In the genomic region with DNA sequence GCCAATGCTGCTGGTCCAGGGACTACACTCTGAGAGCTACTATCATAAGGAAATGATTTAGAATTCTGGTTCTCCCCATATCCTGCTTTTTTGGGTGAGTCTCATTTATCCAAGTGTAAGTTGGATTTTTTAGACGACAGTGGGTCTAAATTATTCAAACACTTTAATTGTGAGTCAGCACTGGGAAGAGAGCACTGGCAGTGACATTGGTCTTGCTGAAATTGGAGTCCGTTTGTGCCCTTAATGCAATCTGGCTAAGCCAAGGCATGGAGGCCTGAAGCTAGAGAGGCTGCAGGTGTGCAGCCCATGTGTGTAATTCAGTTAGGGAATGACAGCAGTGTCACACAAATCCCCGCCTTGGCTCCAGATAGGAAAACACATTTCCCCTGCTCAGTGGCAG, we compare ENCODE assay signal across 16 cellular contexts.
DNase-seq lines count a peak whose midpoint lies in the region; FAIRE-seq and TF ChIP-seq lines count a peak whose summit lies in the region.
"Had no signal": no experiment of that assay in that cellular context is flagged by ENCODE, and none has a peak within 500 bp of the region (broad histone marks: within the 10 kb centered on the region; RNA-seq: fewer than 3 reads in every experiment).

No MANE protein-coding gene starts in this region.

- H3K23ac ChIP-seq in H1 (ENCODE audit: insufficient read length), result no peak overlapping the region

- H2BK15ac ChIP-seq in H1 (ENCODE audit: low read length), result no peak overlapping the region

- no peak overlapping the region for H4K5ac ChIP-seq in H1 (ENCODE audit: insufficient read length, low read depth, low read length)

- H4K91ac ChIP-seq in H1 (replicated peaks; ENCODE audit: insufficient read length, low read length), result no peak overlapping the region

- H2BK5ac ChIP-seq in H1 (ENCODE audit: low read depth, low read length), result no peak overlapping the region

- no peak overlapping the region for H2BK120ac ChIP-seq in H1 (replicated peaks; ENCODE audit: low read depth, low read length)

- H2AFZ ChIP-seq in H1 (ENCODE audit: low read length), result peak overlapping the region; percentile 32; the same call in 1 of the 2 replicates
- no peak overlapping the region for H2AFZ ChIP-seq in PC-9

- H2AK5ac ChIP-seq in H1 (ENCODE audit: low read depth, low read length), result no peak overlapping the region

- no peaks in the 10 kb centered on the region for H3K36me3 ChIP-seq in H1 (ENCODE audit: control insufficient read depth in 2 of 4, insufficient read depth in 4 of 4, low read length in 3 of 4)
- no peaks in the 10 kb centered on the region for H3K36me3 ChIP-seq in PC-9 (ENCODE audit: low read depth)
- H3K36me3 ChIP-seq: SJCRH30 had no signal

- no peak overlapping the region for H4K8ac ChIP-seq in H1 (ENCODE audit: extremely low read depth, insufficient read depth, low read length)

- H3K9me3 ChIP-seq in H1 (ENCODE audit: insufficient read depth in 2 of 2, low read depth in 1 of 2, low read length in 1 of 2), result peaks cover 0 to 4% of the 10 kb centered on the region in 2 experiments; a peak in 1 of 4 replicates
- no peaks in the 10 kb centered on the region for H3K9me3 ChIP-seq in PC-9 (ENCODE audit: insufficient read depth, low read depth)
- H3K9me3 ChIP-seq: SJCRH30 had no signal

- no peaks in the 10 kb centered on the region for H3K4me1 ChIP-seq in H1 (replicated peaks in 1 of 4; ENCODE audit: control insufficient read depth in 3 of 4, insufficient read depth in 4 of 4, low read length in 3 of 4)
- no peaks in the 10 kb centered on the region; the same call in 1 of the 2 replicates for H3K4me1 ChIP-seq in PC-9 (replicated peaks; ENCODE audit: insufficient read depth)
- H3K4me1 ChIP-seq: SJCRH30 had no signal

- 58% methylated on average over 3 of the region's 3 CpGs; no CpG with 5 or more reads in 1 of the 2 experiments for WGBS in H1 (ENCODE audit: extremely low coverage in 1 of 2, insufficient coverage in 1 of 2, insufficient read length in 1 of 2, insufficient replicate concordance in 2 of 2, low coverage in 1 of 2, low lambda C conversion rate in 2 of 2, missing lambda C conversion rate in 1 of 2), 2 experiments

- no peak overlapping the region for H2BK20ac ChIP-seq in H1 (ENCODE audit: low read length)

- H2BK12ac ChIP-seq in H1 (ENCODE audit: low read depth, low read length), result no peak overlapping the region

- peak; percentile 54 for DNase-seq in AG08395 (ENCODE audit: low spot score)
- peak; percentile 58 for DNase-seq in AG20443 (ENCODE audit: low spot score)
- DNase-seq in M059J (ENCODE audit: low read depth), result peak; percentile 41
- DNase-seq in H1 (ENCODE audit: low read depth in 1 of 2, low spot score in 2 of 2), result no peak
- no peak for DNase-seq in PC-9
- DNase-seq in T-helper 1 cell, result no peak
- no peak for DNase-seq in NCI-H2196 treated with DMSO at 0.1 percent for 48 hours (lab: John Stamatoyannopoulos, UW; ENCODE audit: unreplicated experiment)
- DNase-seq: C1 segment of cervical spinal cord, DMS53, NCI-H1048, NCI-H1930, RPMI8226, SJCRH30, T-cell had no signal

- TF ChIP-seq EP300 in H1 (IDR thresholded peaks at IDR 0.05; ENCODE audit: borderline replicate concordance in 1 of 2, low read depth in 2 of 2, low read length in 2 of 2), result no peak

- BruUV-seq in PC-9 (replicated peaks; lab: Mats Ljungman, UMichigan), result no TSS peak

- H3K18ac ChIP-seq in H1 (ENCODE audit: extremely low read depth, low read length), result no peak overlapping the region

- no peak overlapping the region for H3K56ac ChIP-seq in H1 (replicated peaks; ENCODE audit: insufficient read length, low read depth, low read length)

- no peak for TF ChIP-seq RAD21 in H1 (IDR thresholded peaks at IDR 0.05 in 1 of 2, conservative IDR thresholded peaks at IDR 0.05 in 1 of 2; ENCODE audit: low read depth in 2 of 2, low read length in 2 of 2)

- no peak for FAIRE-seq in H1 (lab: Jason Lieb, UNC)
- FAIRE-seq: G401.6, GM12892 had no signal

- POLR2A ChIA-PET in H1 (lab: Charles Lee; ENCODE audit: partially characterized antibody) (no interaction called here), PC-9 (lab: Charles Lee; ENCODE audit: unreplicated experiment) (no interaction called here)

- H3F3A ChIP-seq in PC-9 (ENCODE audit: insufficient read depth, low read depth), result no peaks in the 10 kb centered on the region

- H3K79me2 ChIP-seq in H1 (ENCODE audit: control insufficient read depth in 1 of 2, insufficient read depth in 2 of 2, low read length in 2 of 2) (no peaks in the 10 kb centered on the region), PC-9 (ENCODE audit: low read depth) (no peaks in the 10 kb centered on the region)

- CTCF ChIA-PET in H1 (lab: Charles Lee; ENCODE audit: partially characterized antibody), result interaction anchor here (0.6 to 2.1 kb wide), 3 partner anchors 9 to 82 kb away, joined by 3 to 5 read pairs (median 4); no protein-coding TSS in a partner anchor
- CTCF ChIA-PET in PC-9 (lab: Charles Lee), result interaction anchor here (0.6 kb wide), 1 partner anchor 699 kb away, joined by 10 read pairs; no protein-coding TSS in a partner anchor

- H3K9me2 ChIP-seq in PC-9 (ENCODE audit: insufficient read depth), result no peaks in the 10 kb centered on the region

- no peak overlapping the region for H3K14ac ChIP-seq in H1 (ENCODE audit: insufficient read length)

- H3K27ac ChIP-seq in H1 (ENCODE audit: low read depth, low read length), result no peak overlapping the region
- H3K27ac ChIP-seq in PC-9, result no peak overlapping the region
- H3K27ac ChIP-seq: SJCRH30 had no signal

- no peak overlapping the region for H3K4me3 ChIP-seq in H1 (ENCODE audit: extremely low read depth in 1 of 4, insufficient read depth in 2 of 4, low read depth in 3 of 4, low read length in 4 of 4)
- no peak overlapping the region for H3K4me3 ChIP-seq in PC-9
- H3K4me3 ChIP-seq: SJCRH30 had no signal

- intact Hi-C loops in PC-9 (cut with micrococcal nuclease; ENCODE audit: unreplicated experiment), result no loop called here

- TF ChIP-seq CTCF in H1 (IDR thresholded peaks at IDR 0.05; ENCODE audit: control extremely low read depth in 1 of 3, insufficient read depth in 1 of 3, low read depth in 1 of 3, low read length in 3 of 3) (no peak), PC-9 (conservative IDR thresholded peaks at IDR 0.05) (no peak)

- no peak overlapping the region for H3K4me2 ChIP-seq in H1 (ENCODE audit: insufficient read depth in 1 of 2, low read depth in 2 of 2, low read length in 2 of 2)
- H3K4me2 ChIP-seq in PC-9, result no peak overlapping the region

- no peaks in the 10 kb centered on the region for H3K79me1 ChIP-seq in H1 (ENCODE audit: low read depth, low read length)

- H3K27me3 ChIP-seq in H1 (replicated peaks in 1 of 4; ENCODE audit: control insufficient read depth in 3 of 4, extremely low read depth in 1 of 4, insufficient read depth in 3 of 4, low read length in 3 of 4), result no peaks in the 10 kb centered on the region
- no peaks in the 10 kb centered on the region for H3K27me3 ChIP-seq in PC-9 (ENCODE audit: insufficient read depth, low read depth)
- H3K27me3 ChIP-seq: SJCRH30 had no signal

- H4K20me1 ChIP-seq in H1 (replicated peaks in 1 of 2; ENCODE audit: control insufficient read depth in 1 of 2, insufficient read depth in 2 of 2, low read length in 2 of 2), result no peaks in the 10 kb centered on the region
- H4K20me1 ChIP-seq in PC-9 (ENCODE audit: insufficient read depth), result no peaks in the 10 kb centered on the region

- H3K23me2 ChIP-seq in H1 (ENCODE audit: low read depth, low read length), result no peaks in the 10 kb centered on the region

- no peak overlapping the region for H3K9ac ChIP-seq in H1 (replicated peaks in 1 of 4; ENCODE audit: extremely low read depth in 1 of 4, low read depth in 3 of 4, low read length in 3 of 4)

- H3K4ac ChIP-seq in H1 (replicated peaks; ENCODE audit: insufficient read length, low read depth, low read length), result no peak overlapping the region

- no peak for TF ChIP-seq POLR2A in H1 (IDR thresholded peaks at IDR 0.05; ENCODE audit: control extremely low read depth in 1 of 2, low read depth in 2 of 2, low read length in 2 of 2)

TF ChIP-seq in H1, 55 proteins besides CTCF, POLR2A, EP300 and RAD21:
- TF ChIP-seq HDAC6 (IDR thresholded peaks at IDR 0.05; ENCODE audit: low read depth, low read length) (no peak), NANOG (IDR thresholded peaks at IDR 0.05; ENCODE audit: insufficient read depth, low read depth, low read length, poor library complexity, severe bottlenecking) (no peak), RBBP5 (IDR thresholded peaks at IDR 0.05; ENCODE audit: borderline replicate concordance, low read depth, low read length) (no peak), RNF2 (IDR thresholded peaks at IDR 0.05; ENCODE audit: borderline replicate concordance, low read depth, low read length, missing control alignments, poor library complexity, severe bottlenecking) (no peak), SP4 (IDR thresholded peaks at IDR 0.05; ENCODE audit: low read length) (no peak), ATF3 (IDR thresholded peaks at IDR 0.05; ENCODE audit: insufficient read depth, low read depth, low read length) (no peak), MAFK (IDR thresholded peaks at IDR 0.05; ENCODE audit: low read depth, low read length) (no peak)
- TF ChIP-seq, protein P1, sequence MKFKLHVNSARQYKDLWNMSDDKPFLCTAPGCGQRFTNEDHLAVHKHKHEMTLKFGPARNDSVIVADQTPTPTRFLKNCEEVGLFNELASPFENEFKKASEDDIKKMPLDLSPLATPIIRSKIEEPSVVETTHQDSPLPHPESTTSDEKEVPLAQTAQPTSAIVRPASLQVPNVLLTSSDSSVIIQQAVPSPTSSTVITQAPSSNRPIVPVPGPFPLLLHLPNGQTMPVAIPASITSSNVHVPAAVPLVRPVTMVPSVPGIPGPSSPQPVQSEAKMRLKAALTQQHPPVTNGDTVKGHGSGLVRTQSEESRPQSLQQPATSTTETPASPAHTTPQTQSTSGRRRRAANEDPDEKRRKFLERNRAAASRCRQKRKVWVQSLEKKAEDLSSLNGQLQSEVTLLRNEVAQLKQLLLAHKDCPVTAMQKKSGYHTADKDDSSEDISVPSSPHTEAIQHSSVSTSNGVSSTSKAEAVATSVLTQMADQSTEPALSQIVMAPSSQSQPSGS (IDR thresholded peaks at IDR 0.05; ENCODE audit: low read length), result no peak

Comparison
In these comparisons a context has a peak if more than half of its experiments do, and no peak if none do; other contexts are left out.
1. DNase-seq: peak in AG08395 (single experiment), AG20443 (single experiment) and M059J (single experiment); none in H1 (0 of 2), PC-9 (0 of 2), T-helper 1 cell (0 of 5) and NCI-H2196 treated with DMSO at 0.1 percent for 48 hours (single experiment).